ENCODE assay signal across 20 cellular contexts in the genomic region with DNA sequence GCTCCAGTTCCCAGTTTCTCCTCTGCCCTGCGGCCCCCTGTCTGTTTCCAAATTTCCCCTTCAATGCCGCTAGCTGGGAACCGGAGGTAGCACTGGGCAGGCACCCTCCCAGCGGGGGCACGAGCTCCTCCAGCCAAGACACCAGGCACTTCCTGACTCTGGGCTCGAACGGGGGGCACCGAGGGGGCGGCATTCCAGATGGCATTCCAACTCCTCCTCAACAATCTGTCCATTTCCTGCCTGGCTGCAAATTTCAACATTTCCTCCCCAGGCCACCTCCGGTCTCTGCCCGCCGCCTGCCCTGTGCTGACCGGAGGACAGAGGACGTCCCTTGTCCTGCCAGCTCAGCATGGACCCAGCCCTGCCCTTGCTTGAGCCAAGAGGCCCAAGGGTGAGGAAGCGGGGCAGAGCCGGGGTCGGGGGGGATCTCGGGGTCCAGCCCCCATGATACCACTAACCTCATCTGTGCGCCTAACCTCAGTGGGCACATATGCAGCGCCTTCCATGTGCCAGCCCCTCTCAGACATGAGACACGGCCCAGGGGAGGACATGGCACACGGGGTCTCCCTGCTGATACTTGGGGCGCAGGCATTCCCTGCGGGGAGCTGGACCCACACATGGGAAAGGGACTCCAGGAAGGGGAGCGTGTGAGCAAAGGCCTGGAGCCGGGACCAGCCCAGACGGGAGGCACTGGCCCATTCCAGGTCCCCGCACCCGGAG. TPM values are rescaled to one million over a fixed set of nuclear protein-coding genes. Genes with fewer than 3 reads are reported as not detected.
DNase-seq lines count a peak whose midpoint lies in the region; ATAC-seq, FAIRE-seq and TF ChIP-seq lines count a peak whose summit lies in the region.
"Had no signal": no experiment of that assay in that cellular context is flagged by ENCODE, and none has a peak within 500 bp of the region (broad histone marks: within the 10 kb centered on the region; RNA-seq: fewer than 3 reads in every experiment).

No MANE protein-coding gene starts in this region.

- no peak for TF ChIP-seq RAD21 in H1 (IDR thresholded peaks at IDR 0.05 in 1 of 2, conservative IDR thresholded peaks at IDR 0.05 in 1 of 2; ENCODE audit: low read depth in 2 of 2, low read length in 2 of 2)

- H3K27ac ChIP-seq in RWPE1 (peak overlapping the region; percentile 6; the same call in 1 of the 2 replicates), H1 (ENCODE audit: low read depth, low read length) (no peak overlapping the region), mesodermal cell (ENCODE audit: low read depth, low read length, severe bottlenecking) (peak overlapping the region; percentile 41), tibial artery (peak overlapping the region; percentile 60 to 65)
- H3K27ac ChIP-seq: BLaER1 treated with 17β-estradiol and CSF1 and Interleukin-3, amounts not matched to agents 10 nM and 100 nM; heart right ventricle; thyroid gland had no signal

- H3K36me3 ChIP-seq in H1 (ENCODE audit: control insufficient read depth in 2 of 4, insufficient read depth in 4 of 4, low read length in 3 of 4) (no peaks in the 10 kb centered on the region), mesodermal cell (ENCODE audit: control insufficient read depth, insufficient read depth, low read length) (no peaks in the 10 kb centered on the region), tibial artery (no peaks in the 10 kb centered on the region)
- H3K36me3 ChIP-seq: BLaER1 treated with 17β-estradiol and CSF1 and Interleukin-3, amounts not matched to agents 10 nM and 100 nM; heart right ventricle; thyroid gland had no signal

- 0 out of 2 replicates have a peak overlapping the region, but pooled peaks have one; percentile 18 for H4K8ac ChIP-seq in H1 (ENCODE audit: extremely low read depth, insufficient read depth, low read length)

- no peak overlapping the region for H3K56ac ChIP-seq in H1 (replicated peaks; ENCODE audit: insufficient read length, low read depth, low read length)

- intact Hi-C loops in tibial artery (cut with DNase I; ENCODE audit: low total_unique reads) = no loop called here

- no peak overlapping the region for H3K9ac ChIP-seq in H1 (replicated peaks in 1 of 4; ENCODE audit: extremely low read depth in 1 of 4, low read depth in 3 of 4, low read length in 3 of 4)
- H3K9ac ChIP-seq: BLaER1 treated with 17β-estradiol and CSF1 and Interleukin-3, amounts not matched to agents 10 nM and 100 nM had no signal

- H3K4me3 ChIP-seq in H1 (ENCODE audit: extremely low read depth in 1 of 4, insufficient read depth in 2 of 4, low read depth in 3 of 4, low read length in 4 of 4) (no peak overlapping the region), mesodermal cell (ENCODE audit: extremely low read depth, insufficient read depth, low read length, poor library complexity, severe bottlenecking) (no peak overlapping the region), tibial artery (no peak overlapping the region)
- H3K4me3 ChIP-seq: BLaER1 treated with 17β-estradiol and CSF1 and Interleukin-3, amounts not matched to agents 10 nM and 100 nM; heart right ventricle; thyroid gland had no signal

- POLR2A ChIA-PET in RWPE1 (lab: Yijun Ruan, JAX; ENCODE audit: low non-redundant PET) (no interaction called here), H1 (lab: Charles Lee; ENCODE audit: partially characterized antibody) (interaction anchor here (1.0 to 2.3 kb wide), 2 partner anchors 8 to 12 kb away, joined by 3 to 7 read pairs; no protein-coding TSS in a partner anchor)

- H4K5ac ChIP-seq in H1 (ENCODE audit: insufficient read length, low read depth, low read length) = no peak overlapping the region

- H2AFZ ChIP-seq in H1 (ENCODE audit: low read length) = no peak overlapping the region

- no peak overlapping the region for H3K4ac ChIP-seq in H1 (replicated peaks; ENCODE audit: insufficient read length, low read depth, low read length)

- H3K23ac ChIP-seq in H1 (ENCODE audit: insufficient read length) = no peak overlapping the region

- H2BK120ac ChIP-seq in H1 (replicated peaks; ENCODE audit: low read depth, low read length) = no peak overlapping the region

- no peaks in the 10 kb centered on the region for H3K27me3 ChIP-seq in H1 (replicated peaks in 1 of 4; ENCODE audit: control insufficient read depth in 3 of 4, extremely low read depth in 1 of 4, insufficient read depth in 3 of 4, low read length in 3 of 4)
- H3K27me3 ChIP-seq in tibial artery = no peaks in the 10 kb centered on the region
- H3K27me3 ChIP-seq: BLaER1 treated with 17β-estradiol and CSF1 and Interleukin-3, amounts not matched to agents 10 nM and 100 nM; thyroid gland had no signal

- no peak overlapping the region; the same call in 1 of the 2 replicates for H3K18ac ChIP-seq in H1 (ENCODE audit: extremely low read depth, low read length)

- H2BK5ac ChIP-seq in H1 (ENCODE audit: low read depth, low read length) = peak overlapping the region; percentile 63; the same call in 1 of the 2 replicates

- H3K23me2 ChIP-seq in H1 (ENCODE audit: low read depth, low read length) = peaks cover 4% of the 10 kb centered on the region; the same call in 1 of the 2 replicates

- H4K20me1 ChIP-seq in H1 (replicated peaks in 1 of 2; ENCODE audit: control insufficient read depth in 1 of 2, insufficient read depth in 2 of 2, low read length in 2 of 2) = no peaks in the 10 kb centered on the region

- no peak overlapping the region for H3K4me2 ChIP-seq in H1 (ENCODE audit: insufficient read depth in 1 of 2, low read depth in 2 of 2, low read length in 2 of 2)

- peak overlapping the region; percentile 34; the same call in 1 of the 2 replicates for H2BK20ac ChIP-seq in H1 (ENCODE audit: low read length)

- H3K79me2 ChIP-seq in H1 (ENCODE audit: control insufficient read depth in 1 of 2, insufficient read depth in 2 of 2, low read length in 2 of 2) = no peaks in the 10 kb centered on the region

- peak overlapping the region; percentile 72; the same call in 1 of the 2 replicates for H2BK15ac ChIP-seq in H1 (ENCODE audit: low read length)

- H2AK5ac ChIP-seq in H1 (ENCODE audit: low read depth, low read length) = 0 out of 2 replicates have a peak overlapping the region, but pooled peaks have one; percentile 13

- peaks cover 0 to 9% (median 7%) of the 10 kb centered on the region in 4 experiments; a peak in 5 of 7 replicates for H3K4me1 ChIP-seq in H1 (replicated peaks in 1 of 4; ENCODE audit: control insufficient read depth in 3 of 4, insufficient read depth in 4 of 4, low read length in 3 of 4)
- peaks cover 33% of the 10 kb centered on the region for H3K4me1 ChIP-seq in mesodermal cell (ENCODE audit: control insufficient read depth, insufficient read depth, low read length, poor library complexity, severe bottlenecking)
- peaks cover 0 to 32% (median 19%) of the 10 kb centered on the region in 4 donors for H3K4me1 ChIP-seq in tibial artery

- no peak for TF ChIP-seq POLR2A in H1 (IDR thresholded peaks at IDR 0.05; ENCODE audit: control extremely low read depth in 1 of 2, low read depth in 2 of 2, low read length in 2 of 2)

- DNase-seq in RWPE1 (ENCODE audit: low spot score) (no peak), H1 (ENCODE audit: low read depth in 1 of 2, low spot score in 2 of 2) (no peak), tibial artery (peak in 1 of 2 donors; percentile 71), inferior parietal cortex (ENCODE audit: extremely low spot score) (no peak), NCI-H446 (lab: John Stamatoyannopoulos, UW) (no peak)
- DNase-seq: activated CD4-positive, alpha-beta memory T cell treated with anti-CD3 and anti-CD28 coated beads for 36 hours; DND-41; GOT3; heart right ventricle; naive B cell; NCI-H1930; NCI-H524 treated with DMSO at 0.1 percent for 48 hours; stimulated activated CD4-positive, alpha-beta T cell treated with anti-CD3 and anti-CD28 coated beads, Interleukin-4, amount 100 ng/mL, for 24 hours had no signal

- no peak for ATAC-seq in GM18868 (IDR thresholded peaks at IDR 0.05; ENCODE audit: unreplicated experiment)
- ATAC-seq in GM21737 (IDR thresholded peaks at IDR 0.05; ENCODE audit: unreplicated experiment) = no peak
- ATAC-seq: activated T-helper 17 cell treated with anti-CD3 and anti-CD28 coated beads, Interleukin-2, amount 50 U/mL, for 72 hours had no signal

- FAIRE-seq in H1 (lab: Jason Lieb, UNC) = no peak
- FAIRE-seq: astrocyte had no signal

- 91% methylated on average over 19 of the region's 29 CpGs; no CpG with 5 or more reads in 1 of the 2 experiments for WGBS in H1 (ENCODE audit: extremely low coverage in 1 of 2, insufficient coverage in 1 of 2, insufficient read length in 1 of 2, insufficient replicate concordance in 2 of 2, low coverage in 1 of 2, low lambda C conversion rate in 2 of 2, missing lambda C conversion rate in 1 of 2), 2 experiments
- 78 to 79% methylated on average over 23 to 29 of the region's 29 CpGs for WGBS in mesodermal cell (ENCODE audit: insufficient coverage in 2 of 2), 2 experiments

- no peak overlapping the region for H3K14ac ChIP-seq in H1 (ENCODE audit: insufficient read length)

- no peaks in the 10 kb centered on the region for H3K79me1 ChIP-seq in H1 (ENCODE audit: low read depth, low read length)

- CTCF ChIA-PET in RWPE1 (lab: Yijun Ruan, JAX) (no interaction called here), H1 (lab: Charles Lee; ENCODE audit: partially characterized antibody) (interaction anchor here (1.6 to 2.0 kb wide), 2 partner anchors 12 to 18 kb away, joined by 5 to 6 read pairs; no protein-coding TSS in a partner anchor)

- H4K91ac ChIP-seq in H1 (replicated peaks; ENCODE audit: insufficient read length, low read length) = peak overlapping the region; percentile 64

- peak overlapping the region; percentile 80; the same call in 1 of the 2 replicates for H2BK12ac ChIP-seq in H1 (ENCODE audit: low read depth, low read length)

- TF ChIP-seq CTCF in RWPE1 (conservative IDR thresholded peaks at IDR 0.05; ENCODE audit: low read depth) (no peak), H1 (IDR thresholded peaks at IDR 0.05; ENCODE audit: control extremely low read depth in 1 of 3, insufficient read depth in 1 of 3, low read depth in 1 of 3, low read length in 3 of 3) (no peak), tibial artery (IDR thresholded peaks at IDR 0.05) (no peak)

- H3K9me3 ChIP-seq in H1 (ENCODE audit: insufficient read depth in 2 of 2, low read depth in 1 of 2, low read length in 1 of 2) = no peaks in the 10 kb centered on the region
- no peaks in the 10 kb centered on the region for H3K9me3 ChIP-seq in mesodermal cell (ENCODE audit: control insufficient read depth, low read length)
- no peaks in the 10 kb centered on the region for H3K9me3 ChIP-seq in tibial artery
- H3K9me3 ChIP-seq: BLaER1 treated with 17β-estradiol and CSF1 and Interleukin-3, amounts not matched to agents 10 nM and 100 nM; heart right ventricle; thyroid gland had no signal

- no peak for TF ChIP-seq EP300 in H1 (IDR thresholded peaks at IDR 0.05; ENCODE audit: borderline replicate concordance in 1 of 2, low read depth in 2 of 2, low read length in 2 of 2)

RNA-seq across cellular contexts. Expression of gene PDGFA, which starts 58.0 kb away (rescaled TPM):
- 38.0 and 43.0 TPM in 2 replicates for total RNA-seq in H1 (2021; fragmentation: NEBNext Ultra II Directional; extraction: Animal tissue kit (Norgen Biotek cat#: 25700))
- polyA plus RNA-seq in H1 (2011; rRNA removed) = 21.1 and 22.3 TPM in 2 replicates
- 18.1 TPM for polyA plus RNA-seq in H1 (2011; cell fraction: cytosol; rRNA removed)
- polyA plus RNA-seq in H1 (2011; cell fraction: nucleus; rRNA removed) = 42.6 TPM
- polyA plus RNA-seq in H1 (2012, experiment 1 of 2) = 42.0 to 59.5 TPM (median 51.8 TPM) in 4 replicates
- polyA plus RNA-seq in H1 (2012, experiment 2 of 2) = 33.3 TPM
- polyA plus RNA-seq in H1 (2013, experiment 1 of 2) = 34.8 TPM
- 38.8 TPM for polyA plus RNA-seq in H1 (2013, experiment 2 of 2)
- 46.5 and 53.1 TPM in 2 replicates for polyA minus RNA-seq in H1 (2011; rRNA and poly(A)+ RNA removed)
- 78.2 TPM for polyA minus RNA-seq in H1 (2011; cell fraction: cytosol; rRNA and poly(A)+ RNA removed)
- polyA minus RNA-seq in H1 (2011; cell fraction: nucleus; rRNA and poly(A)+ RNA removed) = 31.0 TPM
- 37.0 TPM for polyA plus RNA-seq in mesodermal cell (2013, experiment 1 of 2)
- polyA plus RNA-seq in mesodermal cell (2013, experiment 2 of 2) = 32.3 TPM
